10 cellular contexts compared by ENCODE assay signal in the genomic region with DNA sequence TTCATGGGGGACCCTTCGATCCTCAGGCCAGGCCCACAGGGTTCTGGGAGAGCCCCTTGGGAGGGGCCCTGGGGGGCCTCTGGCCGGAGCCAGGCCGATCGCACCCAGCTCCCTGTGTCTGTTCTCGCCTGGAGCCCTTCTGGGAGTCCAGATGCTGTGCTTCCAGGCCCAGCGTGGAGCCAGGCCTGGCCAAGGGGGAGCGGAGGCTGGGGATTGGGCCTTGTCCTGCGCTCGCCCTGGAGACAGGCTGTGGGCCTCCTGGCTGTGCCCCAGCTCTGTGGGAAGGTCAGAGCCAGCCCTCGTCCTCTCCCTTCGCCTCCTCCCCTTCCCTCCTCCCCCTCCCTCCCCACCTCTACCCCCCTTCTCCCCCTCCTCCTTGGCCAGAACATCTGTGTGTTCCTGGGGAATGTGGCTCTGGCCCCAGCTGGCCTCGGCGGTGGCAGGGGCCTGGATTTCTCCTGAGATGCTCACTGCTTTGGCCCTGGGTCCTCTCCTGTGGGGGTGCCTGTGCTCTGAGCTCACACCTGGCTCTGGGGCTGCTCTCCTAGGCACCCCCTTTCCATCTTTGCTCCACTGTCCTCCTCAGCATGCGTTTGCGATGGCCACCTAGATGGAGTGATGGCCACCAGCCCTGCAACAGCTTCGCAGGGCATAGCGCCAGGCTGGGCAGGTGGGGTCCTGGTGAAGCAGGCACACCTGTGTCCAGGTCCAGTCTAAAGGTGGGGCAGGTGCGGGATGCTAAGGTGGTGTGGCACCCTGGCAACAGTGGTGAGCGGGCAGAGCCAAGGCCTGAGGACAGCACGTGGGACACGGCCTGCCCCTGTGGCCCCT.
DNase-seq lines count a peak whose midpoint lies in the region; ATAC-seq and TF ChIP-seq lines count a peak whose summit lies in the region.
"Had no signal": no experiment of that assay in that cellular context is flagged by ENCODE, and none has a peak within 500 bp of the region (broad histone marks: within the 10 kb centered on the region; RNA-seq: fewer than 3 reads in every experiment).

No MANE protein-coding gene starts in this region.

- no peak overlapping the region for H2AFZ ChIP-seq in SK-N-SH (ENCODE audit: low read depth)
- H2AFZ ChIP-seq in parathyroid adenoma, result peak overlapping the region; percentile 69

- TF ChIP-seq EP300 in SK-N-SH (IDR thresholded peaks at IDR 0.05; ENCODE audit: borderline replicate concordance in 1 of 2, low read depth in 1 of 2, low read length in 1 of 2), result peak in 1 of 2 experiments; percentile 73; a peak in 3 of 4 replicates

- TF ChIP-seq CTCF in BE2C (IDR thresholded peaks at IDR 0.05; ENCODE audit: low read depth, low read length) (no peak), SK-N-SH (IDR thresholded peaks at IDR 0.05) (no peak), heart right ventricle (IDR thresholded peaks at IDR 0.05) (no peak), parathyroid adenoma (IDR thresholded peaks at IDR 0.05) (no peak)

- peaks cover 42% of the 10 kb centered on the region for H3K4me1 ChIP-seq in BE2C
- H3K4me1 ChIP-seq in SK-N-SH (ENCODE audit: control insufficient read depth in 1 of 2, insufficient read depth in 2 of 2, low read depth in 1 of 2, low read length in 1 of 2), result peaks cover 14 to 62% of the 10 kb centered on the region in 2 experiments; a peak in 3 of 4 replicates
- H3K4me1 ChIP-seq in heart right ventricle, result peaks cover 24 to 83% (median 51%) of the 10 kb centered on the region in 9 donors
- H3K4me1 ChIP-seq in parathyroid adenoma, result peaks cover 18% of the 10 kb centered on the region

- H3K36me3 ChIP-seq in BE2C (no peaks in the 10 kb centered on the region; the same call in 1 of the 2 replicates), SK-N-SH (replicated peaks in 1 of 2; ENCODE audit: control insufficient read depth in 1 of 2, insufficient read depth in 2 of 2, low read length in 1 of 2) (no peaks in the 10 kb centered on the region), heart right ventricle (no peaks in the 10 kb centered on the region), parathyroid adenoma (ENCODE audit: control insufficient read depth, insufficient read depth, low read length) (no peaks in the 10 kb centered on the region)

- H3K27ac ChIP-seq in SK-N-SH (ENCODE audit: low read depth in 2 of 2, low read length in 1 of 2) (peak overlapping the region; percentile 60 to 95; a peak in 3 of 4 replicates), heart right ventricle (peak overlapping the region; percentile 72 to 91 (median 88)), parathyroid adenoma (peak overlapping the region; percentile 60)

- TF ChIP-seq RAD21 in SK-N-SH (IDR thresholded peaks at IDR 0.05; ENCODE audit: low read length), result peak; percentile 8; the same call in 1 of the 2 replicates

- ATAC-seq in heart right ventricle (peak; percentile 75 to 90 (median 86)), GM21360 (IDR thresholded peaks at IDR 0.05; ENCODE audit: unreplicated experiment) (no peak), HG02610 (IDR thresholded peaks at IDR 0.05; ENCODE audit: unreplicated experiment) (no peak)

- DNase-seq in BE2C (peak; percentile 95), SK-N-SH (peak; percentile 95), heart right ventricle (peak; percentile 85 to 89), NCI-H345 (lab: John Stamatoyannopoulos, UW) (no peak), NCI-H128 (lab: John Stamatoyannopoulos, UW; ENCODE audit: unreplicated experiment) (no peak)
- DNase-seq: activated CD4-positive, alpha-beta memory T cell treated with anti-CD3 and anti-CD28 coated beads for 36 hours; NCI-H2081 had no signal

- H3F3A ChIP-seq in SK-N-SH (replicated peaks; ENCODE audit: insufficient read depth), result no peaks in the 10 kb centered on the region

- WGBS in SK-N-SH (ENCODE audit: low lambda C conversion rate), result 32% methylated on average over 8 of the region's 21 CpGs
- WGBS in heart right ventricle, 2 donors, result 46 to 49% methylated on average over 21 of the region's 21 CpGs

- no peaks in the 10 kb centered on the region for H3K9me2 ChIP-seq in SK-N-SH

- H3K27me3 ChIP-seq in BE2C, result no peaks in the 10 kb centered on the region
- no peaks in the 10 kb centered on the region for H3K27me3 ChIP-seq in SK-N-SH (ENCODE audit: insufficient read depth)
- H3K27me3 ChIP-seq in heart right ventricle, result no peaks in the 10 kb centered on the region
- no peaks in the 10 kb centered on the region for H3K27me3 ChIP-seq in parathyroid adenoma (ENCODE audit: control insufficient read depth, insufficient read depth, low read length)

- POLR2A ChIA-PET in SK-N-SH (lab: Yijun Ruan, JAX), result interaction anchor here (0.7 to 1.5 kb wide), 7 partner anchors 15 to 43 kb away, joined by 3 to 5 read pairs (median 4); no protein-coding TSS in a partner anchor

- peaks cover 25% of the 10 kb centered on the region; the same call in 1 of the 2 replicates for H3K79me2 ChIP-seq in SK-N-SH (ENCODE audit: insufficient read depth)
- H3K79me2 ChIP-seq in parathyroid adenoma, result peaks cover 40% of the 10 kb centered on the region

- H3K9me3 ChIP-seq in BE2C, result no peaks in the 10 kb centered on the region
- no peaks in the 10 kb centered on the region for H3K9me3 ChIP-seq in SK-N-SH
- H3K9me3 ChIP-seq in heart right ventricle, result no peaks in the 10 kb centered on the region
- no peaks in the 10 kb centered on the region for H3K9me3 ChIP-seq in parathyroid adenoma (ENCODE audit: control insufficient read depth, low read length)

- H3K4me3 ChIP-seq in BE2C (ENCODE audit: low read depth, low read length), result no peak overlapping the region
- no peak overlapping the region for H3K4me3 ChIP-seq in SK-N-SH (ENCODE audit: low read depth in 2 of 2, low read length in 1 of 2)
- H3K4me3 ChIP-seq in heart right ventricle, result no peak overlapping the region
- no peak overlapping the region for H3K4me3 ChIP-seq in parathyroid adenoma (ENCODE audit: low read depth, low read length)

- intact Hi-C loops in heart right ventricle (cut with DNase I), result no loop called here

- no peaks in the 10 kb centered on the region for H4K20me1 ChIP-seq in SK-N-SH (ENCODE audit: insufficient read depth)

- peak overlapping the region; percentile 54; the same call in 1 of the 2 replicates for H3K9ac ChIP-seq in SK-N-SH
- peak overlapping the region; percentile 19 for H3K9ac ChIP-seq in parathyroid adenoma

- H3K4me2 ChIP-seq in SK-N-SH (peak overlapping the region; percentile 45; the same call in 1 of the 2 replicates), parathyroid adenoma (ENCODE audit: low read length) (peak overlapping the region; percentile 14)

- CTCF ChIA-PET in SK-N-SH (lab: Yijun Ruan, JAX), result interaction anchor here (1.0 to 6.7 kb wide), 9 partner anchors 8 to 175 kb away, joined by 3 to 43 read pairs (median 4); a partner anchor contains a TSS

TF ChIP-seq in SK-N-SH, 30 proteins besides CTCF, POLR2A, EP300 and RAD21 (continues in another document):
- TF ChIP-seq, protein P1, sequence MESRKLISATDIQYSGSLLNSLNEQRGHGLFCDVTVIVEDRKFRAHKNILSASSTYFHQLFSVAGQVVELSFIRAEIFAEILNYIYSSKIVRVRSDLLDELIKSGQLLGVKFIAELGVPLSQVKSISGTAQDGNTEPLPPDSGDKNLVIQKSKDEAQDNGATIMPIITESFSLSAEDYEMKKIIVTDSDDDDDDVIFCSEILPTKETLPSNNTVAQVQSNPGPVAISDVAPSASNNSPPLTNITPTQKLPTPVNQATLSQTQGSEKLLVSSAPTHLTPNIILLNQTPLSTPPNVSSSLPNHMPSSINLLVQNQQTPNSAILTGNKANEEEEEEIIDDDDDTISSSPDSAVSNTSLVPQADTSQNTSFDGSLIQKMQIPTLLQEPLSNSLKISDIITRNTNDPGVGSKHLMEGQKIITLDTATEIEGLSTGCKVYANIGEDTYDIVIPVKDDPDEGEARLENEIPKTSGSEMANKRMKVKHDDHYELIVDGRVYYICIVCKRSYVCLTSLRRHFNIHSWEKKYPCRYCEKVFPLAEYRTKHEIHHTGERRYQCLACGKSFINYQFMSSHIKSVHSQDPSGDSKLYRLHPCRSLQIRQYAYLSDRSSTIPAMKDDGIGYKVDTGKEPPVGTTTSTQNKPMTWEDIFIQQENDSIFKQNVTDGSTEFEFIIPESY (IDR thresholded peaks at IDR 0.05; ENCODE audit: borderline replicate concordance, low read depth), result no peak
- TF ChIP-seq RXRA (IDR thresholded peaks at IDR 0.05; ENCODE audit: borderline replicate concordance, low read depth) (no peak), EZH2phosphoT487 (IDR thresholded peaks at IDR 0.05; ENCODE audit: borderline replicate concordance, low read depth) (no peak), MXI1 (IDR thresholded peaks at IDR 0.05; ENCODE audit: low read depth, low read length) (0 out of 2 replicates have a peak, but pooled peaks have one; percentile 40), TCF12 (IDR thresholded peaks at IDR 0.05) (no peak), FOXJ3 (CRISPR knock-in tag; IDR thresholded peaks at IDR 0.05) (peak; percentile 71), JUND (IDR thresholded peaks at IDR 0.05) (no peak), FOSL2 (IDR thresholded peaks at IDR 0.05; ENCODE audit: borderline replicate concordance, low read depth) (no peak), SMC3 (IDR thresholded peaks at IDR 0.05; ENCODE audit: low read depth, low read length) (no peak; the same call in 1 of the 2 replicates), CHD2 (IDR thresholded peaks at IDR 0.05; ENCODE audit: low read length, partially characterized antibody) (peak; percentile 6), ELF1 (IDR thresholded peaks at IDR 0.05) (no peak), GATA2 (CRISPR knock-in tag; IDR thresholded peaks at IDR 0.05) (peak; percentile 21; the same call in 1 of the 2 replicates)
- TF ChIP-seq, protein P2, sequence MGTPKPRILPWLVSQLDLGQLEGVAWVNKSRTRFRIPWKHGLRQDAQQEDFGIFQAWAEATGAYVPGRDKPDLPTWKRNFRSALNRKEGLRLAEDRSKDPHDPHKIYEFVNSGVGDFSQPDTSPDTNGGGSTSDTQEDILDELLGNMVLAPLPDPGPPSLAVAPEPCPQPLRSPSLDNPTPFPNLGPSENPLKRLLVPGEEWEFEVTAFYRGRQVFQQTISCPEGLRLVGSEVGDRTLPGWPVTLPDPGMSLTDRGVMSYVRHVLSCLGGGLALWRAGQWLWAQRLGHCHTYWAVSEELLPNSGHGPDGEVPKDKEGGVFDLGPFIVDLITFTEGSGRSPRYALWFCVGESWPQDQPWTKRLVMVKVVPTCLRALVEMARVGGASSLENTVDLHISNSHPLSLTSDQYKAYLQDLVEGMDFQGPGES (IDR thresholded peaks at IDR 0.05; ENCODE audit: low read depth, low read length), result no peak
- TF ChIP-seq, protein P3, sequence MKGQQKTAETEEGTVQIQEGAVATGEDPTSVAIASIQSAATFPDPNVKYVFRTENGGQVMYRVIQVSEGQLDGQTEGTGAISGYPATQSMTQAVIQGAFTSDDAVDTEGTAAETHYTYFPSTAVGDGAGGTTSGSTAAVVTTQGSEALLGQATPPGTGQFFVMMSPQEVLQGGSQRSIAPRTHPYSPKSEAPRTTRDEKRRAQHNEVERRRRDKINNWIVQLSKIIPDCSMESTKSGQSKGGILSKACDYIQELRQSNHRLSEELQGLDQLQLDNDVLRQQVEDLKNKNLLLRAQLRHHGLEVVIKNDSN (IDR thresholded peaks at IDR 0.05; ENCODE audit: borderline replicate concordance, low read depth), result no peak

Comparison
In these comparisons a context has a peak if more than half of its experiments do, and no peak if none do; other contexts are left out.
1. DNase-seq: peak in BE2C (single experiment), SK-N-SH (single experiment) and heart right ventricle (2 of 2); none in NCI-H345 (single experiment) and NCI-H128 (single experiment).
2. ATAC-seq: peak in heart right ventricle (8 of 8); none in GM21360 (single experiment) and HG02610 (single experiment).
3. Peak in every context shown above with its lines, with median percentiles within 50 percentile points of each other: H3K27ac ChIP-seq.